In genomic region chrX:11351375-11352295, GRCh38 we compare ENCODE assay signal across 10 cellular contexts. TPM values are rescaled to one million over a fixed set of nuclear protein-coding genes. Genes with fewer than 3 reads are reported as not detected.
DNase-seq lines count a peak whose midpoint lies in the region; ATAC-seq and TF ChIP-seq lines count a peak whose summit lies in the region.
"Had no signal": no experiment of that assay in that cellular context is flagged by ENCODE, and none has a peak within 500 bp of the region (broad histone marks: within the 10 kb centered on the region; RNA-seq: fewer than 3 reads in every experiment).

No MANE protein-coding gene starts in this region.

- H3K9me3 ChIP-seq in CD8-positive, alpha-beta memory T cell (ENCODE audit: low read length), result no peaks in the 10 kb centered on the region

- H3K4me3 Mint-ChIP-seq in CD8-positive, alpha-beta memory T cell, result no peak overlapping the region
- H3K4me3 Mint-ChIP-seq in MCF 10A (ENCODE audit: unreplicated experiment), result no peak overlapping the region
- H3K4me3 Mint-ChIP-seq: nephron had no signal

- H3K9me3 Mint-ChIP-seq in CD8-positive, alpha-beta memory T cell, result peaks cover 0 to 2% (median 0%) of the 10 kb centered on the region in 5 donors
- H3K9me3 Mint-ChIP-seq in MCF 10A (ENCODE audit: unreplicated experiment), result no peaks in the 10 kb centered on the region
- H3K9me3 Mint-ChIP-seq: activated T-helper 2 cell treated with anti-CD3 and anti-CD28 coated beads, Interferon-gamma antibody, Interleukin-2, Interleukin-4, amounts not matched to agents 10 μg/mL and 5 μg/mL and 100 μg/mL, durations not matched to agents 14 hours and 24 hours and 36 hours; nephron had no signal

- no peak overlapping the region for H3K4me3 ChIP-seq in CD8-positive, alpha-beta memory T cell (ENCODE audit: low read length)

- H3K27me3 ChIP-seq in CD8-positive, alpha-beta memory T cell (ENCODE audit: insufficient read depth, low read length, poor library complexity, severe bottlenecking), result no peaks in the 10 kb centered on the region

- TF ChIP-seq CTCF in MCF 10A (IDR thresholded peaks at IDR 0.05; ENCODE audit: unreplicated experiment), result no peak

- no peak overlapping the region for H3K27ac Mint-ChIP-seq in CD8-positive, alpha-beta memory T cell
- H3K27ac Mint-ChIP-seq in MCF 10A (ENCODE audit: low read depth, unreplicated experiment), result no peak overlapping the region
- H3K27ac Mint-ChIP-seq: activated T-helper 2 cell treated with anti-CD3 and anti-CD28 coated beads, Interferon-gamma antibody, Interleukin-2, Interleukin-4, amounts not matched to agents 10 μg/mL and 5 μg/mL and 100 μg/mL, durations not matched to agents 14 hours and 24 hours and 36 hours had no signal

- H3K4me1 Mint-ChIP-seq in CD8-positive, alpha-beta memory T cell, result no peaks in the 10 kb centered on the region
- H3K4me1 Mint-ChIP-seq in MCF 10A (ENCODE audit: insufficient read depth, unreplicated experiment), result peaks cover 7% of the 10 kb centered on the region
- H3K4me1 Mint-ChIP-seq: nephron had no signal

- peaks cover 0 to 5% of the 10 kb centered on the region in 2 donors for H3K27me3 Mint-ChIP-seq in CD8-positive, alpha-beta memory T cell
- H3K27me3 Mint-ChIP-seq in MCF 10A (ENCODE audit: insufficient read depth, unreplicated experiment), result no peaks in the 10 kb centered on the region

- POLR2A ChIA-PET in CD8-positive, alpha-beta memory T cell (lab: Charles Lee), result no interaction called here
- POLR2A ChIA-PET in MCF 10A (lab: Yijun Ruan, JAX), result interaction anchor here (1.0 kb wide), 1 partner anchor 12 kb away, joined by 3 read pairs; no protein-coding TSS in a partner anchor

- no peaks in the 10 kb centered on the region for H3K36me3 Mint-ChIP-seq in CD8-positive, alpha-beta memory T cell
- no peaks in the 10 kb centered on the region for H3K36me3 Mint-ChIP-seq in MCF 10A (ENCODE audit: insufficient read depth, unreplicated experiment)

- H3K27ac ChIP-seq in CD8-positive, alpha-beta memory T cell (ENCODE audit: low read depth, low read length), result peak overlapping the region; percentile 57

- BruUV-seq in MCF 10A (replicated peaks; lab: Mats Ljungman, UMichigan), result no TSS peak

- ATAC-seq in HG03045 (IDR thresholded peaks at IDR 0.05; ENCODE audit: unreplicated experiment), result peak; percentile 34
- no peak for ATAC-seq in HG03196 (IDR thresholded peaks at IDR 0.05; ENCODE audit: unreplicated experiment)

- H3K4me1 ChIP-seq in CD8-positive, alpha-beta memory T cell (ENCODE audit: insufficient read depth, low read length), result no peaks in the 10 kb centered on the region

- DNase-seq in CD8-positive, alpha-beta memory T cell, result no peak
- DNase-seq in MCF 10A (ENCODE audit: unreplicated experiment) (peak; percentile 13), myocyte (ENCODE audit: low read depth) (peak; percentile 88), GM19240 (ENCODE audit: insufficient read length, low spot score) (no peak)
- DNase-seq in stimulated activated CD4-positive, alpha-beta T cell treated with anti-CD3 and anti-CD28 coated beads, Interleukin-4, amount 100 ng/mL, for 1 hour, result no peak
- DNase-seq in stimulated activated CD4-positive, alpha-beta T cell treated with anti-CD3 and anti-CD28 coated beads, Interleukin-2, amount 100 ng/mL, for 48 hours, result no peak

- intact Hi-C loops in MCF 10A (cut with micrococcal nuclease), result no loop called here

- H3K36me3 ChIP-seq in CD8-positive, alpha-beta memory T cell (ENCODE audit: insufficient read depth, low read length), result no peaks in the 10 kb centered on the region

- CTCF ChIA-PET in CD8-positive, alpha-beta memory T cell (lab: Charles Lee), result no interaction called here
- CTCF ChIA-PET in MCF 10A (lab: Yijun Ruan, JAX), result no interaction called here

RNA-seq across cellular contexts. Expression of gene AMELX, which starts 58.4 kb away (rescaled TPM):
- total RNA-seq in CD8-positive, alpha-beta memory T cell, result not detected
- polyA plus RNA-seq in CD8-positive, alpha-beta memory T cell, result not detected
- total RNA-seq in MCF 10A (2022), result not detected in 2 replicates
- total RNA-seq in myocyte, result not detected in 2 replicates
- not detected for polyA plus RNA-seq in myocyte (2012)
- total RNA-seq: activated T-helper 2 cell treated with anti-CD3 and anti-CD28 coated beads, Interferon-gamma antibody, Interleukin-2, Interleukin-4, amounts not matched to agents 10 μg/mL and 5 μg/mL and 100 μg/mL, durations not matched to agents 14 hours and 24 hours and 36 hours had no signal

Comparison
In these comparisons a context has a peak if more than half of its experiments do, and no peak if none do; other contexts are left out.
1. DNase-seq: peak in MCF 10A (single experiment) and myocyte (single experiment); none in CD8-positive, alpha-beta memory T cell (0 of 5), stimulated activated CD4-positive, alpha-beta T cell treated with anti-CD3 and anti-CD28 coated beads, Interleukin-4, amount 100 ng/mL, for 1 hour (single experiment), GM19240 (single experiment) and stimulated activated CD4-positive, alpha-beta T cell treated with anti-CD3 and anti-CD28 coated beads, Interleukin-2, amount 100 ng/mL, for 48 hours (0 of 2).